ENCODE assay signal across 15 cellular contexts in genomic region chr1:50707824-50708223, GRCh38.
"Had no signal": no experiment of that assay in that cellular context is flagged by ENCODE, and none has a peak within 500 bp of the region (broad histone marks: within the 10 kb centered on the region; RNA-seq: fewer than 3 reads in every experiment).

No MANE protein-coding gene starts in this region.

- ATAC-seq: left colon; left ventricle myocardium superior; naive thymus-derived CD8-positive, alpha-beta T cell had no signal

- H3K27ac Mint-ChIP-seq: neural progenitor cell had no signal

- H3K27me3 Mint-ChIP-seq: naive thymus-derived CD8-positive, alpha-beta T cell had no signal

- H3K9me3 Mint-ChIP-seq: naive thymus-derived CD8-positive, alpha-beta T cell; neural progenitor cell had no signal

- DNase-seq: effector CD4-positive, alpha-beta T cell; foreskin melanocyte; head of caudate nucleus; left colon; left ventricle myocardium superior; naive thymus-derived CD8-positive, alpha-beta T cell; nucleus accumbens; ovary; sigmoid colon; stimulated activated CD4-positive, alpha-beta T cell treated with anti-CD3 and anti-CD28 coated beads, Interleukin-2, amount 100 ng/mL, for 24 hours; stimulated activated naive CD4-positive, alpha-beta T cell treated with Interleukin-2 at 50 U/mL for 16 hours; tibial artery; upper lobe of left lung; uterus had no signal

- H3K4me3 Mint-ChIP-seq: naive thymus-derived CD8-positive, alpha-beta T cell; neural progenitor cell had no signal

- H3K36me3 Mint-ChIP-seq: naive thymus-derived CD8-positive, alpha-beta T cell; neural progenitor cell had no signal
